ENCODE assay signal across 35 cellular contexts in genomic region chr17:57040571-57040970, GRCh38.
"Had no signal": no experiment of that assay in that cellular context is flagged by ENCODE, and none has a peak within 500 bp of the region (broad histone marks: within the 10 kb centered on the region; RNA-seq: fewer than 3 reads in every experiment).

No MANE protein-coding gene starts in this region.

- H3K9me3 ChIP-seq: body of pancreas, breast epithelium had no signal

- H3K27me3 ChIP-seq: body of pancreas had no signal

- H3K27ac Mint-ChIP-seq: activated B cell treated with CpG ODN at 0.5 μM for 24 hours; activated CD4-positive, alpha-beta memory T cell treated with anti-CD3 and anti-CD28 coated beads for 36 hours; activated CD4-positive, alpha-beta T cell treated with anti-CD3 and anti-CD28 coated beads, Interleukin-2, amount 10 ng/mL, durations not matched to agents 24 days and 14 days; activated CD8-positive, alpha-beta T cell treated with anti-CD3 and anti-CD28 coated beads for 36 hours; activated naive CD4-positive, alpha-beta T cell treated with anti-CD3 and anti-CD28 coated beads, Interleukin-2, amount 10 ng/mL, durations not matched to agents 7 days and 5 days; activated naive CD4-positive, alpha-beta T cell treated with anti-CD3 and anti-CD28 coated beads, Interleukin-2, amount 50 U/mL, for 24 hours; activated naive CD8-positive, alpha-beta T cell; activated naive CD8-positive, alpha-beta T cell treated with anti-CD3 and anti-CD28 coated beads, Interleukin-2, amount 10 ng/mL, durations not matched to agents 7 days and 5 days; activated naive CD8-positive, alpha-beta T cell treated with anti-CD3 and anti-CD28 coated beads, Interleukin-2, amount 50 U/mL, for 24 hours; activated T-cell treated with anti-CD3 and anti-CD28 coated beads, Interleukin-2, amount 50 U/mL, for 72 hours; activated T-helper 1 cell treated with anti-CD3 and anti-CD28 coated beads, Interleukin-12 subunit alpha, Interleukin-12 subunit beta, Interleukin-2, Interleukin-4 antibody, amounts not matched to agents 30 ng/mL and 10 ng/mL and 1 ng/mL, durations not matched to agents 14 hours and 24 hours and 36 hours; activated T-helper 17 cell treated with anti-CD3 and anti-CD28 coated beads, Interleukin-2, amount 50 U/mL, for 72 hours; T-helper 1 cell treated with Interleukin-12 subunit alpha and Interleukin-12 subunit beta and Interleukin-4 antibody, amounts not matched to agents 30 μg/mL and 1 μg/mL, for 36 hours; T-helper 2 cell treated with Interferon-gamma antibody and Interleukin-4, amounts not matched to agents 5 μg/mL and 100 μg/mL, for 36 hours had no signal

- H3K9me3 Mint-ChIP-seq: activated B cell treated with CpG ODN at 0.5 μM for 24 hours; activated CD4-positive, alpha-beta memory T cell treated with anti-CD3 and anti-CD28 coated beads for 36 hours; activated CD4-positive, alpha-beta T cell treated with anti-CD3 and anti-CD28 coated beads, Interleukin-2, amount 10 ng/mL, durations not matched to agents 24 days and 14 days; activated CD8-positive, alpha-beta T cell treated with anti-CD3 and anti-CD28 coated beads for 36 hours; activated naive CD4-positive, alpha-beta T cell treated with anti-CD3 and anti-CD28 coated beads, Interleukin-2, amount 10 ng/mL, durations not matched to agents 7 days and 5 days; activated naive CD4-positive, alpha-beta T cell treated with anti-CD3 and anti-CD28 coated beads, Interleukin-2, amount 50 U/mL, for 24 hours; activated naive CD8-positive, alpha-beta T cell treated with anti-CD3 and anti-CD28 coated beads, Interleukin-2, amount 10 ng/mL, durations not matched to agents 7 days and 5 days; activated naive CD8-positive, alpha-beta T cell treated with anti-CD3 and anti-CD28 coated beads, Interleukin-2, amount 50 U/mL, for 24 hours; activated T-cell treated with anti-CD3 and anti-CD28 coated beads, Interleukin-2, amount 50 U/mL, for 4 hours; activated T-cell treated with anti-CD3 and anti-CD28 coated beads, Interleukin-2, amount 50 U/mL, for 72 hours; activated T-helper 1 cell treated with anti-CD3 and anti-CD28 coated beads, Interleukin-12 subunit alpha, Interleukin-12 subunit beta, Interleukin-2, Interleukin-4 antibody, amounts not matched to agents 30 ng/mL and 10 ng/mL and 1 ng/mL, durations not matched to agents 14 hours and 24 hours and 36 hours; activated T-helper 17 cell treated with anti-CD3 and anti-CD28 coated beads, Interleukin-2, amount 50 U/mL, for 72 hours; T-helper 1 cell treated with Interleukin-12 subunit alpha and Interleukin-12 subunit beta and Interleukin-4 antibody, amounts not matched to agents 30 μg/mL and 1 μg/mL, for 36 hours; T-helper 2 cell treated with Interferon-gamma antibody and Interleukin-4, amounts not matched to agents 5 μg/mL and 100 μg/mL, for 36 hours had no signal

- H3K4me3 Mint-ChIP-seq: activated B cell treated with CpG ODN at 0.5 μM for 24 hours; activated CD4-positive, alpha-beta memory T cell treated with anti-CD3 and anti-CD28 coated beads for 36 hours; activated CD4-positive, alpha-beta T cell treated with anti-CD3 and anti-CD28 coated beads, Interleukin-2, amount 10 ng/mL, durations not matched to agents 24 days and 14 days; activated CD8-positive, alpha-beta T cell treated with anti-CD3 and anti-CD28 coated beads for 36 hours; activated naive CD4-positive, alpha-beta T cell treated with anti-CD3 and anti-CD28 coated beads, Interleukin-2, amount 10 ng/mL, durations not matched to agents 7 days and 5 days; activated naive CD4-positive, alpha-beta T cell treated with anti-CD3 and anti-CD28 coated beads, Interleukin-2, amount 50 U/mL, for 24 hours; activated naive CD8-positive, alpha-beta T cell; activated naive CD8-positive, alpha-beta T cell treated with anti-CD3 and anti-CD28 coated beads, Interleukin-2, amount 10 ng/mL, durations not matched to agents 7 days and 5 days; activated naive CD8-positive, alpha-beta T cell treated with anti-CD3 and anti-CD28 coated beads, Interleukin-2, amount 50 U/mL, for 24 hours; activated T-cell treated with anti-CD3 and anti-CD28 coated beads, Interleukin-2, amount 50 U/mL, for 4 hours; activated T-cell treated with anti-CD3 and anti-CD28 coated beads, Interleukin-2, amount 50 U/mL, for 72 hours; activated T-helper 1 cell treated with anti-CD3 and anti-CD28 coated beads, Interleukin-12 subunit alpha, Interleukin-12 subunit beta, Interleukin-2, Interleukin-4 antibody, amounts not matched to agents 30 ng/mL and 10 ng/mL and 1 ng/mL, durations not matched to agents 14 hours and 24 hours and 36 hours; activated T-helper 17 cell treated with anti-CD3 and anti-CD28 coated beads, Interleukin-2, amount 50 U/mL, for 72 hours; T-helper 1 cell treated with Interleukin-12 subunit alpha and Interleukin-12 subunit beta and Interleukin-4 antibody, amounts not matched to agents 30 μg/mL and 1 μg/mL, for 36 hours; T-helper 2 cell treated with Interferon-gamma antibody and Interleukin-4, amounts not matched to agents 5 μg/mL and 100 μg/mL, for 36 hours had no signal

- ATAC-seq: activated CD8-positive, alpha-beta T cell treated with anti-CD3 and anti-CD28 coated beads for 36 hours; activated naive CD8-positive, alpha-beta T cell treated with anti-CD3 and anti-CD28 coated beads, Interleukin-2, amount 50 U/mL, for 24 hours; activated T-cell treated with anti-CD3 and anti-CD28 coated beads, Interleukin-2, amount 50 U/mL, for 4 hours; activated T-cell treated with anti-CD3 and anti-CD28 coated beads, Interleukin-2, amount 50 U/mL, for 72 hours; activated T-helper 17 cell treated with anti-CD3 and anti-CD28 coated beads, Interleukin-2, amount 50 U/mL, for 72 hours; body of pancreas had no signal

- FAIRE-seq: astrocyte, TTC549 had no signal

- H3K4me1 Mint-ChIP-seq: activated T-helper 17 cell treated with anti-CD3 and anti-CD28 coated beads, Interleukin-2, amount 50 U/mL, for 72 hours had no signal

- H3K27ac ChIP-seq: body of pancreas, brain microvascular endothelial cell, breast epithelium, VCaP had no signal

- H3K36me3 Mint-ChIP-seq: activated CD4-positive, alpha-beta memory T cell treated with anti-CD3 and anti-CD28 coated beads for 36 hours; activated naive CD4-positive, alpha-beta T cell treated with anti-CD3 and anti-CD28 coated beads, Interleukin-2, amount 10 ng/mL, durations not matched to agents 7 days and 5 days; activated naive CD8-positive, alpha-beta T cell treated with anti-CD3 and anti-CD28 coated beads, Interleukin-2, amount 10 ng/mL, durations not matched to agents 7 days and 5 days had no signal

- DNase-seq: activated B cell treated with CpG ODN at 0.5 μM for 24 hours; activated CD4-positive, alpha-beta memory T cell treated with anti-CD3 and anti-CD28 coated beads for 36 hours; activated CD4-positive, alpha-beta T cell treated with anti-CD3 and anti-CD28 coated beads for 4 hours; activated CD4-positive, alpha-beta T cell treated with anti-CD3 and anti-CD28 coated beads, Interleukin-2, amount 10 ng/mL, durations not matched to agents 24 days and 14 days; activated CD4-positive, alpha-beta T cell treated with anti-CD3 and anti-CD28 coated beads, Interleukin-2, amount 50 U/mL, for 1 hour; activated CD4-positive, alpha-beta T cell treated with anti-CD3 and anti-CD28 coated beads, Interleukin-2, amount 50 U/mL, for 4 hours; activated CD4-positive, CD25-positive, alpha-beta regulatory T cell treated with anti-CD3 and anti-CD28 coated beads, Interleukin-2, amount 50 U/mL, for 72 hours; activated CD8-positive, alpha-beta memory T cell treated with anti-CD3 and anti-CD28 coated beads, Interleukin-2, amount 50 U/mL, for 4 hours; activated CD8-positive, alpha-beta T cell treated with anti-CD3 and anti-CD28 coated beads for 36 hours; activated gamma-delta T cell; activated naive CD4-positive, alpha-beta T cell treated with anti-CD3 and anti-CD28 coated beads, Interleukin-2, amount 10 ng/mL, durations not matched to agents 7 days and 5 days; activated naive CD4-positive, alpha-beta T cell treated with Interleukin-2 at 50 U/mL for 16 hours; activated naive CD8-positive, alpha-beta T cell treated with anti-CD3 and anti-CD28 coated beads, Interleukin-2, amount 10 ng/mL, durations not matched to agents 7 days and 5 days; activated naive CD8-positive, alpha-beta T cell treated with anti-CD3 and anti-CD28 coated beads, Interleukin-2, amount 50 U/mL, for 24 hours; activated T-cell treated with anti-CD3 and anti-CD28 coated beads for 4 hours; activated T-cell treated with anti-CD3 and anti-CD28 coated beads, Interleukin-2, amount 50 U/mL, for 1 hour; activated T-cell treated with anti-CD3 and anti-CD28 coated beads, Interleukin-2, amount 50 U/mL, for 4 hours; activated T-cell treated with anti-CD3 and anti-CD28 coated beads, Interleukin-2, amount 50 U/mL, for 72 hours; aorta; body of pancreas; brain microvascular endothelial cell; central memory CD4-positive, alpha-beta T cell; T-helper 1 cell; T-helper 2 cell; T-helper 9 cell had no signal

- H3K36me3 ChIP-seq: brain microvascular endothelial cell, breast epithelium had no signal

- H3K4me3 ChIP-seq: body of pancreas, breast epithelium had no signal
